ENCODE assay signal across 8 cellular contexts in the genomic region with DNA sequence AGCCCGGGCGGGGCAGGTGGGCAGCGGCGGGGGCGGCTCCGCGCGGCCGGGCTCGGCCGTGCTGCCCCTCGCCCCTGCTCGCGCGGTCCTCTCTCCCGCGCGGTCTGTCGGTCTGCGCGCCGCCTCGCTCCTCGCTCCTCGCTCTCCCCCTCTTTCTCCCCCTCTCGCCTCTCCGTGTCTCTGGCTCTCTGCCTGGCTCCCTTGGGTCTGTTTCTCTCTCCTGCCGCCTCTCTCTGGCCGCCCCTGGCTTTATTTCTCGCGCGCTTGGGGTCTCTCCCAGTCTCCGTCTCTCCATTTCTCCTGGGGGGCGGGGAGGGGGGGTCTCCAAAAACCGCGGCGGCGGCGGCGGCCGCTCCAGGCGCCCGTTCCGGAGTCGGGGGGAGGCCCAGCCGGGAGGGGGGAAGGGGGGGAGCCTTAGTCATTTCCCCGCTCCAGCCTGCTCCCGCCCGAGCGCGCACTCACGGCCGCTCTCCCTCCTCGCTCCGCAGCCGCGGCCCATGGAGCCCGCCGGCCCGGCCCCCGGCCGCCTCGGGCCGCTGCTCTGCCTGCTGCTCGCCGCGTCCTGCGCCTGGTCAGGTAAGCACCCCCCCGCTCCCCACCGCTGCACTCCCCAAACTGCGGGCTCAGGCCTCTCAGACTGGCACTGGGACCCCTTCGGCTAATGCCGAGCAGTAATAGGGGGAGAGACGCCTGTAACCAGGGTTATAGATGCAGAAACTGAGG. TPM values are rescaled to one million over a fixed set of nuclear protein-coding genes. Genes with fewer than 3 reads are reported as not detected.
DNase-seq lines count a peak whose midpoint lies in the region; ATAC-seq and TF ChIP-seq lines count a peak whose summit lies in the region.

A gene (plus strand): TSS at position 457 of the 723 bp plus-strand sequence. CDS start 41 bp downstream, at position 498.

- H3K9me3 Mint-ChIP-seq in MCF 10A (ENCODE audit: unreplicated experiment) = no peaks in the 10 kb centered on the region

- peak within 1 kb of the TSS; percentile 59 to 63 for H3K4me3 ChIP-seq in prostate gland

- no peaks in the 10 kb centered on the region for H3K36me3 ChIP-seq in prostate gland

- peak within 1 kb of the TSS; percentile 66 for H3K27ac Mint-ChIP-seq in MCF 10A (ENCODE audit: low read depth, unreplicated experiment)

- no peaks in the 10 kb centered on the region for H3K9me3 ChIP-seq in prostate gland

- peaks cover 37% of the 10 kb centered on the region for H3K4me1 Mint-ChIP-seq in MCF 10A (ENCODE audit: insufficient read depth, unreplicated experiment)

- TF ChIP-seq CTCF in MCF 10A (IDR thresholded peaks at IDR 0.05; ENCODE audit: unreplicated experiment) (no peak), prostate gland (IDR thresholded peaks at IDR 0.05) (no peak)

- DNase-seq in A172 (ENCODE audit: low spot score) (peak; percentile 44), GM04504 (ENCODE audit: low read depth) (peak; percentile 40), NCI-H526 (lab: John Stamatoyannopoulos, UW) (peak; percentile 28 to 87), MCF 10A (ENCODE audit: unreplicated experiment) (peak; percentile 64), hypothalamus (lab: John Stamatoyannopoulos, UW) (peak in 49 of 51 donors; percentile 37 to 95 (median 76)), prostate gland (ENCODE audit: low spot score) (peak; percentile 58)
- DNase-seq in activated effector memory CD4-positive, alpha-beta T cell treated with anti-CD3 and anti-CD28 coated beads, Interleukin-2, amount 50 U/mL, for 16 hours = no peak

- ATAC-seq in GM21367 (IDR thresholded peaks at IDR 0.05; ENCODE audit: unreplicated experiment) = no peak

- peak within 1 kb of the TSS; percentile 79 for H3K4me3 Mint-ChIP-seq in MCF 10A (ENCODE audit: unreplicated experiment)

- peak within 1 kb of the TSS; percentile 88 to 92 for H3K27ac ChIP-seq in prostate gland

- H3K27me3 Mint-ChIP-seq in MCF 10A (ENCODE audit: insufficient read depth, unreplicated experiment) = no peaks in the 10 kb centered on the region

- 1% methylated on average over 60 of the region's 74 CpGs for WGBS in prostate gland

- H3K4me1 ChIP-seq in prostate gland (replicated peaks) = no peaks in the 10 kb centered on the region

- intact Hi-C loops in MCF 10A (cut with micrococcal nuclease) (loop anchor here (2.0 to 10.0 kb wide), 5 partner anchors 40 to 280 kb away; no protein-coding TSS in a partner anchor), prostate gland (cut with DNase I) (loop anchor here (5.0 kb wide), 1 partner anchor 207 kb away; a partner anchor contains a TSS)

- H3K27me3 ChIP-seq in prostate gland (replicated peaks; ENCODE audit: insufficient read depth) = no peaks in the 10 kb centered on the region

- POLR2A ChIA-PET in MCF 10A (lab: Yijun Ruan, JAX) = interaction anchor here (0.9 to 2.2 kb wide), 4 partner anchors 40 to 208 kb away, joined by 3 to 15 read pairs (median 8); no protein-coding TSS in a partner anchor

- peaks cover 13% of the 10 kb centered on the region for H3K36me3 Mint-ChIP-seq in MCF 10A (ENCODE audit: insufficient read depth, unreplicated experiment)

- TF ChIP-seq POLR2A in prostate gland (IDR thresholded peaks at IDR 0.05) = peak; percentile 27

- no TSS peak for BruUV-seq in MCF 10A (replicated peaks; lab: Mats Ljungman, UMichigan)

- CTCF ChIA-PET in MCF 10A (lab: Yijun Ruan, JAX) = interaction anchor here (0.9 to 1.1 kb wide), 2 partner anchors 92 to 228 kb away, joined by 3 to 6 read pairs; no protein-coding TSS in a partner anchor

RNA-seq across cellular contexts. Expression of the gene that starts here (rescaled TPM):
- 8.1 and 10.5 TPM in 2 replicates for total RNA-seq in A172 (2014; rRNA removed; shearing (Covaris generic))
- 18.0 and 23.6 TPM in 2 replicates for total RNA-seq in MCF 10A (2022)
- 10 to 100 TPM; 20.3 to 31.0 TPM for total RNA-seq in prostate gland
